In the genomic region with DNA sequence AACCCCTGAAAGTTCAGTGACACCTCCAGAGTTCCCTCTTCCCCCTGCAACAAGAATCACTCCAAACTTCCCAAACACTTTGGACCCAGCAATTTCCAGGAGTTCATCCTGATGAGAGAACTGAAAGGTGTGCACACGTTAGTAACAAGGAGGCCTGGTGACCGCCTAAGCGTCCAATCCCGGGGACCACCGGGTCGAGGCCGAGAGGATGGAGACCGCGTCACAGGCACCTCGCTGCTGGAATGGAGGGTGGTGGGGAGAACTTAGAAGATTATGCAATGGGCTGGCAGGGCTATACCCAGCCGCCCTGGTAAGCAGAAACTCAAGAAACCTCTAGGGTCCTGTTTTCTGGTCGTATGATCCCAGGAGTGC, we compare ENCODE assay signal across 8 cellular contexts. TPM values are rescaled to one million over a fixed set of nuclear protein-coding genes. Genes with fewer than 3 reads are reported as not detected.
DNase-seq lines count a peak whose midpoint lies in the region; ATAC-seq, FAIRE-seq and TF ChIP-seq lines count a peak whose summit lies in the region.
"Not testable (repeated sequence)": the region's sequence is repeated elsewhere in the genome, so short reads cannot be mapped to it uniquely, and the experiment has no call there.

No MANE protein-coding gene starts in this region.

- POLR2A ChIA-PET in activated CD4-positive, alpha-beta T cell treated with anti-CD3 and anti-CD28 coated beads for 36 hours (lab: Charles Lee); HepG2 (lab: Yijun Ruan, JAX): not testable (repeated sequence)

- H3K36me3 Mint-ChIP-seq in GM23338 (ENCODE audit: low read depth); activated CD4-positive, alpha-beta T cell treated with anti-CD3 and anti-CD28 coated beads for 36 hours (ENCODE audit: low read depth); endodermal cell (ENCODE audit: low read depth): not testable (repeated sequence)

- not testable (repeated sequence) for H3K27me3 ChIP-seq in GM23338 (ENCODE audit: insufficient read depth); endodermal cell (ENCODE audit: control insufficient read depth, insufficient read depth, low read length, poor library complexity, severe bottlenecking); right cardiac atrium (ENCODE audit: control insufficient read depth, insufficient read depth); HepG2 (ENCODE audit: control insufficient read depth in 1 of 2, insufficient read depth in 2 of 2, low read length in 2 of 2); osteoblast (ENCODE audit: insufficient read depth, low read length)

- not testable (repeated sequence) for TF ChIP-seq POLR2A in HepG2 (IDR thresholded peaks at IDR 0.05; ENCODE audit: insufficient read depth in 1 of 2, low read depth in 2 of 2, low read length in 2 of 2)

- WGBS in endodermal cell (ENCODE audit: insufficient coverage in 1 of 2, insufficient read length in 1 of 2), 2 experiments = 15% methylated on average over 6 of the region's 12 CpGs; no CpG with 5 or more reads in 1 of the 2 experiments
- 23% methylated on average over 10 of the region's 12 CpGs for WGBS in right cardiac atrium
- WGBS in HepG2 (ENCODE audit: low lambda C conversion rate) = under 1% methylated on average over 10 of the region's 12 CpGs

- H3K4me1 Mint-ChIP-seq in GM23338; activated CD4-positive, alpha-beta T cell treated with anti-CD3 and anti-CD28 coated beads for 36 hours; endodermal cell; stimulated activated naive CD8-positive, alpha-beta T cell treated with anti-CD3 and anti-CD28 coated beads, Interleukin-15, amount 100 ng/mL, for 72 hours: not testable (repeated sequence)

- H3K4me2 ChIP-seq in GM23338 (peak overlapping the region; percentile 68), HepG2 (ENCODE audit: low read depth, low read length) (peak overlapping the region; percentile 58), osteoblast (ENCODE audit: insufficient read depth, low read length) (peak overlapping the region; percentile 55)

- not testable (repeated sequence) for H3K27ac Mint-ChIP-seq in GM23338; activated CD4-positive, alpha-beta T cell treated with anti-CD3 and anti-CD28 coated beads for 36 hours; endodermal cell; stimulated activated naive CD8-positive, alpha-beta T cell treated with anti-CD3 and anti-CD28 coated beads, Interleukin-15, amount 100 ng/mL, for 72 hours

- TSS peak; percentile 96 for BruUV-seq in HepG2 (replicated peaks; lab: Mats Ljungman, UMichigan)

- not testable (repeated sequence) for H3K9me3 Mint-ChIP-seq in GM23338; activated CD4-positive, alpha-beta T cell treated with anti-CD3 and anti-CD28 coated beads for 36 hours (ENCODE audit: low read depth); endodermal cell; stimulated activated naive CD8-positive, alpha-beta T cell treated with anti-CD3 and anti-CD28 coated beads, Interleukin-15, amount 100 ng/mL, for 72 hours

- not testable (repeated sequence) for H3F3A ChIP-seq in GM23338 (replicated peaks; ENCODE audit: low read depth)

- in situ Hi-C loops in astrocyte of the cerebellum (cut with HindIII; ENCODE audit: low sequenced_read_pairs); HepG2 (cut with HindIII; ENCODE audit: extremely low pct_ligation_motif_present, low pct_unique_long_range_greater_than_20kb): not testable (repeated sequence)

- TF ChIP-seq CTCF in GM23338 (conservative IDR thresholded peaks at IDR 0.05; ENCODE audit: low read depth in 2 of 2); astrocyte of the cerebellum (IDR thresholded peaks at IDR 0.05; ENCODE audit: low read depth, low read length, missing control alignments); endodermal cell (conservative IDR thresholded peaks at IDR 0.05); HepG2 (CRISPR knock-in tag; IDR thresholded peaks at IDR 0.05); osteoblast (IDR thresholded peaks at IDR 0.05; ENCODE audit: extremely low read depth, low read depth, low read length): not testable (repeated sequence)

- DNase-seq in GM23338 (ENCODE audit: low spot score); activated CD4-positive, alpha-beta T cell treated with anti-CD3 and anti-CD28 coated beads for 36 hours; astrocyte of the cerebellum (ENCODE audit: low read depth); osteoblast (ENCODE audit: insufficient read length, low spot score, missing footprints); stimulated activated naive CD8-positive, alpha-beta T cell treated with anti-CD3 and anti-CD28 coated beads, Interleukin-15, amount 100 ng/mL, for 72 hours: not testable (repeated sequence)
- peak; percentile 33 for DNase-seq in endodermal cell
- DNase-seq in right cardiac atrium = peak in 1 of 3 donors; percentile 22
- DNase-seq in HepG2 (ENCODE audit: low spot score) = peak; percentile 18

- ATAC-seq in GM23338 (peak; percentile 56), right cardiac atrium (peak; percentile 12 to 25), HepG2 (peak; percentile 76)
- peak; percentile 45 for ATAC-seq in activated CD4-positive, alpha-beta T cell treated with anti-CD3 and anti-CD28 coated beads for 36 hours
- peak; percentile 49 for ATAC-seq in stimulated activated naive CD8-positive, alpha-beta T cell treated with anti-CD3 and anti-CD28 coated beads, Interleukin-15, amount 100 ng/mL, for 72 hours

- not testable (repeated sequence) for H3K36me3 ChIP-seq in GM23338 (ENCODE audit: insufficient read depth); endodermal cell (ENCODE audit: control insufficient read depth, insufficient read depth, low read length); HepG2 (replicated peaks in 1 of 2; ENCODE audit: control insufficient read depth in 1 of 2, insufficient read depth in 2 of 2, low read length in 2 of 2); osteoblast (ENCODE audit: insufficient read depth, low read length)

- TF ChIP-seq RAD21 in HepG2 (CRISPR knock-in tag; IDR thresholded peaks at IDR 0.05) = not testable (repeated sequence)

- CTCF ChIA-PET in activated CD4-positive, alpha-beta T cell treated with anti-CD3 and anti-CD28 coated beads for 36 hours (lab: Charles Lee); HepG2 (lab: Yijun Ruan, JAX; ENCODE audit: low intra/inter-chr PET ratio, low total read pairs): not testable (repeated sequence)

- not testable (repeated sequence) for H3K9ac ChIP-seq in endodermal cell (ENCODE audit: extremely low read depth, low read length, poor library complexity, severe bottlenecking)
- peak overlapping the region; percentile 67; the same call in 1 of the 2 replicates for H3K9ac ChIP-seq in HepG2 (ENCODE audit: insufficient read depth, low read depth, low read length)

- H3K27ac ChIP-seq in GM23338 (ENCODE audit: low read depth); endodermal cell (ENCODE audit: low read depth, low read length); right cardiac atrium (ENCODE audit: low read length); osteoblast (ENCODE audit: low read depth, low read length): not testable (repeated sequence)
- H3K27ac ChIP-seq in HepG2 (ENCODE audit: extremely low read length, insufficient read depth, low read length) = peak overlapping the region; percentile 84

- not testable (repeated sequence) for H3K4me1 ChIP-seq in GM23338 (ENCODE audit: insufficient read depth); endodermal cell (ENCODE audit: control insufficient read depth, insufficient read depth, low read length); right cardiac atrium (ENCODE audit: control insufficient read depth, insufficient read depth, low read length); osteoblast (ENCODE audit: insufficient read depth, low read length)
- H3K4me1 ChIP-seq in HepG2 (ENCODE audit: insufficient read depth, low read length) = peaks cover 12% of the 10 kb centered on the region

- not testable (repeated sequence) for H3K27me3 Mint-ChIP-seq in GM23338 (ENCODE audit: insufficient read depth, low read depth, poor library complexity); activated CD4-positive, alpha-beta T cell treated with anti-CD3 and anti-CD28 coated beads for 36 hours; endodermal cell (ENCODE audit: insufficient read depth); stimulated activated naive CD8-positive, alpha-beta T cell treated with anti-CD3 and anti-CD28 coated beads, Interleukin-15, amount 100 ng/mL, for 72 hours

- H4K20me1 ChIP-seq in GM23338 (replicated peaks; ENCODE audit: insufficient read depth); HepG2 (ENCODE audit: insufficient read depth, low read length); osteoblast (ENCODE audit: insufficient read depth, low read length): not testable (repeated sequence)

- H3K4me3 ChIP-seq in GM23338 (peak overlapping the region; percentile 49; the same call in 1 of the 2 replicates), astrocyte of the cerebellum (ENCODE audit: low read depth, low read length) (peak overlapping the region; percentile 16), HepG2 (replicated peaks in 1 of 3; ENCODE audit: insufficient read depth in 1 of 3, low read depth in 2 of 3, low read length in 3 of 3) (peak overlapping the region in 2 of 3 experiments; percentile 48 to 58; a peak in 4 of 6 replicates), osteoblast (ENCODE audit: insufficient read depth, low read length) (peak overlapping the region; percentile 53)
- H3K4me3 ChIP-seq in endodermal cell (ENCODE audit: low read length); right cardiac atrium (ENCODE audit: low read length): not testable (repeated sequence)

- TF ChIP-seq EP300 in HepG2 (IDR thresholded peaks at IDR 0.05; ENCODE audit: low read depth in 2 of 2, low read length in 2 of 2); HepG2 (CRISPR knock-in tag; IDR thresholded peaks at IDR 0.05; ENCODE audit: borderline replicate concordance): not testable (repeated sequence)

- H2AFZ ChIP-seq in GM23338; HepG2 (ENCODE audit: low read length); osteoblast (ENCODE audit: low read length): not testable (repeated sequence)

- intact Hi-C loops in activated CD4-positive, alpha-beta T cell treated with anti-CD3 and anti-CD28 coated beads for 36 hours (cut with DNase I, micrococcal nuclease); right cardiac atrium (cut with DNase I); HepG2 (cut with micrococcal nuclease; ENCODE audit: unreplicated experiment): not testable (repeated sequence)

- FAIRE-seq in HepG2 (lab: Jason Lieb, UNC) = not testable (repeated sequence)

- not testable (repeated sequence) for H3K9me2 ChIP-seq in GM23338 (ENCODE audit: insufficient read depth)

- not testable (repeated sequence) for H3K4me3 Mint-ChIP-seq in GM23338; activated CD4-positive, alpha-beta T cell treated with anti-CD3 and anti-CD28 coated beads for 36 hours; endodermal cell; stimulated activated naive CD8-positive, alpha-beta T cell treated with anti-CD3 and anti-CD28 coated beads, Interleukin-15, amount 100 ng/mL, for 72 hours

- H3K9me3 ChIP-seq in endodermal cell (ENCODE audit: control insufficient read depth, low read length); right cardiac atrium (ENCODE audit: control insufficient read depth, low read length); HepG2 (ENCODE audit: low read length); osteoblast (ENCODE audit: low read depth, low read length): not testable (repeated sequence)

- H3K79me2 ChIP-seq in GM23338 (replicated peaks; ENCODE audit: insufficient read depth); HepG2 (ENCODE audit: insufficient read depth, low read length); osteoblast (ENCODE audit: insufficient read depth, low read length): not testable (repeated sequence)

RNA-seq across cellular contexts. Expression of a gene that starts 8.6 kb away (rescaled TPM):
- total RNA-seq in GM23338 (2014; rRNA removed; shearing (Covaris generic)) = 95.6 and 145 TPM in 2 replicates
- 53.7 and 55.0 TPM in 2 replicates for polyA plus RNA-seq in GM23338 (2016; fragmentation: Nextera tagmentation; extraction: Ambion mirVana)
- 10 to 100 TPM; 38.4 to 55.7 TPM for total RNA-seq in activated CD4-positive, alpha-beta T cell treated with anti-CD3 and anti-CD28 coated beads for 36 hours
- total RNA-seq in endodermal cell = 100 to 1,000 TPM; 107 to 112 TPM
- 69.5 TPM for polyA plus RNA-seq in endodermal cell (2013, experiment 1 of 2)
- 67.2 TPM for polyA plus RNA-seq in endodermal cell (2013, experiment 2 of 2)
- total RNA-seq in right cardiac atrium = 100 to 1,000 TPM; 165 to 419 (median 232) TPM
- polyA plus RNA-seq in right cardiac atrium = 97.8 TPM
- 91.7 and 176 TPM in 2 replicates for total RNA-seq in HepG2 (2016; rRNA removed; fragmentation: Illumina TruSeq; extraction: Trizol)
- 23.7 and 26.9 TPM in 2 replicates for total RNA-seq in HepG2 (2016; cell fraction: cytosol; rRNA removed; fragmentation: Illumina TruSeq; extraction: Trizol; ENCODE audit: low read depth)
- 79.8 and 173 TPM in 2 replicates for total RNA-seq in HepG2 (2016; cell fraction: insoluble cytoplasmic fraction; rRNA removed; fragmentation: Illumina TruSeq; extraction: Trizol)
- total RNA-seq in HepG2 (2016; cell fraction: membrane; rRNA removed; fragmentation: Illumina TruSeq; extraction: Trizol) = 56.9 and 69.3 TPM in 2 replicates
- 167 and 204 TPM in 2 replicates for total RNA-seq in HepG2 (2016; cell fraction: nucleus; rRNA removed; fragmentation: Illumina TruSeq; extraction: Trizol)
- 243 and 289 TPM in 2 replicates for polyA plus RNA-seq in HepG2 (2011; rRNA removed)
- polyA plus RNA-seq in HepG2 (2011; cell fraction: cytosol; rRNA removed) = 201 and 203 TPM in 2 replicates
- 179 and 192 TPM in 2 replicates for polyA plus RNA-seq in HepG2 (2011; cell fraction: nucleus; rRNA removed)
- polyA plus RNA-seq in HepG2 (2012) = 230 and 254 TPM in 2 replicates
- polyA plus RNA-seq in HepG2 (2016; cell fraction: cytosol; fragmentation: Illumina TruSeq; extraction: Trizol; ENCODE audit: low read depth) = 21.0 and 22.5 TPM in 2 replicates
- polyA plus RNA-seq in HepG2 (2016; cell fraction: insoluble cytoplasmic fraction; fragmentation: Illumina TruSeq; extraction: Trizol; ENCODE audit: low read depth) = 73.1 and 87.0 TPM in 2 replicates
- polyA plus RNA-seq in HepG2 (2016; cell fraction: membrane; fragmentation: Illumina TruSeq; extraction: Trizol; ENCODE audit: low read depth) = 39.3 and 45.7 TPM in 2 replicates
- 234 and 271 TPM in 2 replicates for polyA plus RNA-seq in HepG2 (2016; cell fraction: nucleus; fragmentation: Illumina TruSeq; extraction: Trizol; ENCODE audit: insufficient read depth, low read depth)
- polyA minus RNA-seq in HepG2 (2011; rRNA and poly(A)+ RNA removed; ENCODE audit: low replicate concordance) = 110 and 255 TPM in 2 replicates
- polyA minus RNA-seq in HepG2 (2011; cell fraction: cytosol; rRNA and poly(A)+ RNA removed) = 286 and 433 TPM in 2 replicates
- polyA minus RNA-seq in HepG2 (2011; cell fraction: nucleus; rRNA and poly(A)+ RNA removed) = 151 and 209 TPM in 2 replicates
- 74.9 and 81.9 TPM in 2 replicates for total RNA-seq in osteoblast

Comparison
In these comparisons a context has a peak if more than half of its experiments do, and no peak if none do; other contexts are left out.
1. ATAC-seq: peak in every context shown above with its lines; median percentile 76 in HepG2; 56 in GM23338; 49 in stimulated activated naive CD8-positive, alpha-beta T cell treated with anti-CD3 and anti-CD28 coated beads, Interleukin-15, amount 100 ng/mL, for 72 hours; 45 in activated CD4-positive, alpha-beta T cell treated with anti-CD3 and anti-CD28 coated beads for 36 hours; 18 in right cardiac atrium.